Comparison of ENCODE assay signal across 25 cellular contexts in the genomic region with DNA sequence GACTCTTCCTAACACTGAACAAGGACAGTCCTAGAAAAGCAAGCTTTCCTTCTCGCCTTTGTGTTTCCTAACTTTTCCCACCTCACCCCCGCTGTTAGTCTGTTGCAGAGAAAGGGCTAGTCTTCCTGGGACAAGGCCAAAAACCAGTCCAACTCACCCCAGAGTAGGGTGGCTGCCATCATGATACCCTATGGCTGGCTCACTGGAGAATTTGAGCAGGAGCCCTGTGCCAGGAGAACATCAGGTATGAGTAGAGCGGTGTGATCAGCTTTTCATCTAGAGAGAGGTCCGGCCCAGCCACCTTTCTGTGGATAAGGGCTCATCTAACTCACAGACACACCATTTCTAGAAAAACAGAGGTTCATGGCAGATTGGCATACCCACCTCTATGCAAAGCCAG. TPM values are rescaled to one million over a fixed set of nuclear protein-coding genes. Genes with fewer than 3 reads are reported as not detected.
DNase-seq lines count a peak whose midpoint lies in the region; ATAC-seq, FAIRE-seq and TF ChIP-seq lines count a peak whose summit lies in the region.
"Had no signal": no experiment of that assay in that cellular context is flagged by ENCODE, and none has a peak within 500 bp of the region (broad histone marks: within the 10 kb centered on the region; RNA-seq: fewer than 3 reads in every experiment).

No MANE protein-coding gene starts in this region.

- peaks cover 76% of the 10 kb centered on the region for H3K4me1 Mint-ChIP-seq in stimulated activated naive CD8-positive, alpha-beta T cell treated with anti-CD3 and anti-CD28 coated beads, Interleukin-15, amount 100 ng/mL, for 72 hours

- peaks cover 31% of the 10 kb centered on the region for H3K4me1 ChIP-seq in hepatocyte (ENCODE audit: insufficient read depth)
- peaks cover 15 to 16% of the 10 kb centered on the region in 2 experiments for H3K4me1 ChIP-seq in trophoblast cell (ENCODE audit: control insufficient read depth in 1 of 2, insufficient read depth in 2 of 2, low read length in 2 of 2)
- H3K4me1 ChIP-seq in gastrocnemius medialis, result peaks cover 26 to 29% of the 10 kb centered on the region in 2 donors

- H4K12ac ChIP-seq in trophoblast cell (ENCODE audit: low read depth, low read length), result no peak overlapping the region

- H3K14ac ChIP-seq in trophoblast cell (ENCODE audit: low read length), result no peak overlapping the region

- H2AK5ac ChIP-seq in trophoblast cell (ENCODE audit: low read length), result peak overlapping the region; percentile 22

- H2BK12ac ChIP-seq in trophoblast cell (ENCODE audit: low read length), result no peak overlapping the region

- H3K4me3 Mint-ChIP-seq in stimulated activated naive CD8-positive, alpha-beta T cell treated with anti-CD3 and anti-CD28 coated beads, Interleukin-15, amount 100 ng/mL, for 72 hours, result no peak overlapping the region
- H3K4me3 Mint-ChIP-seq: immature natural killer cell had no signal

- H3K18ac ChIP-seq in trophoblast cell (ENCODE audit: low read length), result peak overlapping the region; percentile 20

- ATAC-seq in stimulated activated naive CD8-positive, alpha-beta T cell treated with anti-CD3 and anti-CD28 coated beads, Interleukin-15, amount 100 ng/mL, for 72 hours, result no peak
- no peak for ATAC-seq in gastrocnemius medialis
- ATAC-seq: heart left ventricle had no signal

- H3K9me3 Mint-ChIP-seq in stimulated activated naive CD8-positive, alpha-beta T cell treated with anti-CD3 and anti-CD28 coated beads, Interleukin-15, amount 100 ng/mL, for 72 hours, result no peaks in the 10 kb centered on the region
- H3K9me3 Mint-ChIP-seq: immature natural killer cell had no signal

- no peaks in the 10 kb centered on the region for H3K27me3 Mint-ChIP-seq in stimulated activated naive CD8-positive, alpha-beta T cell treated with anti-CD3 and anti-CD28 coated beads, Interleukin-15, amount 100 ng/mL, for 72 hours
- H3K27me3 Mint-ChIP-seq: progenitor cell of endocrine pancreas had no signal

- no peak overlapping the region for H2AFZ ChIP-seq in hepatocyte
- no peak overlapping the region for H2AFZ ChIP-seq in trophoblast cell (ENCODE audit: insufficient read depth, low read length, poor library complexity)

- no peak overlapping the region for H3K23ac ChIP-seq in trophoblast cell (ENCODE audit: low read length)

- in situ Hi-C loops in gastrocnemius medialis (cut with MboI; ENCODE audit: low sequenced_read_pairs in 4 of 4), result no loop called here

- no peak overlapping the region for H2BK5ac ChIP-seq in trophoblast cell (ENCODE audit: low read depth, low read length, poor library complexity)

- no peak for TF ChIP-seq CTCF in hepatocyte (IDR thresholded peaks at IDR 0.05; ENCODE audit: poor library complexity)
- TF ChIP-seq CTCF in gastrocnemius medialis (IDR thresholded peaks at IDR 0.05 in 4 of 5, conservative IDR thresholded peaks at IDR 0.05 in 1 of 5), result no peak

- peaks cover 12% of the 10 kb centered on the region for H3K79me1 ChIP-seq in trophoblast cell (ENCODE audit: low read length)

- H3K36me3 ChIP-seq in hepatocyte (replicated peaks; ENCODE audit: insufficient read depth, low read depth), result no peaks in the 10 kb centered on the region
- no peaks in the 10 kb centered on the region for H3K36me3 ChIP-seq in trophoblast cell (ENCODE audit: control insufficient read depth in 1 of 2, insufficient read depth in 2 of 2, low read length in 2 of 2)
- no peaks in the 10 kb centered on the region for H3K36me3 ChIP-seq in gastrocnemius medialis
- H3K36me3 ChIP-seq: BE2C, heart left ventricle, thoracic aorta had no signal

- H3K4ac ChIP-seq in trophoblast cell (ENCODE audit: low read depth, low read length), result no peak overlapping the region

- H3K4me2 ChIP-seq in hepatocyte, result no peak overlapping the region
- no peak overlapping the region for H3K4me2 ChIP-seq in trophoblast cell (ENCODE audit: low read length)

- no peak overlapping the region for H4K8ac ChIP-seq in trophoblast cell (ENCODE audit: low read depth, low read length)

- H3K27me3 ChIP-seq in hepatocyte (no peaks in the 10 kb centered on the region), trophoblast cell (ENCODE audit: insufficient read depth, low read length) (no peaks in the 10 kb centered on the region), gastrocnemius medialis (no peaks in the 10 kb centered on the region)
- H3K27me3 ChIP-seq: BE2C, heart left ventricle had no signal

- no peaks in the 10 kb centered on the region for H3K9me3 ChIP-seq in hepatocyte (ENCODE audit: low read depth)
- H3K9me3 ChIP-seq in trophoblast cell (ENCODE audit: insufficient read depth, low read depth, low read length), result no peaks in the 10 kb centered on the region
- no peaks in the 10 kb centered on the region for H3K9me3 ChIP-seq in gastrocnemius medialis
- H3K9me3 ChIP-seq: BE2C, thoracic aorta had no signal

- H3K9me2 ChIP-seq in hepatocyte (replicated peaks; ENCODE audit: insufficient read depth), result no peaks in the 10 kb centered on the region

- no peak overlapping the region for H3K9ac ChIP-seq in trophoblast cell (ENCODE audit: low read length)

- H3K27ac ChIP-seq in hepatocyte (peak overlapping the region; percentile 55), trophoblast cell (ENCODE audit: low read depth, low read length) (no peak overlapping the region), gastrocnemius medialis (peak overlapping the region in 2 of 4 donors; percentile 29 to 64)
- H3K27ac ChIP-seq: 22Rv1 had no signal

- no peak for TF ChIP-seq POLR2A in gastrocnemius medialis (IDR thresholded peaks at IDR 0.05)

- H3K27ac Mint-ChIP-seq in stimulated activated naive CD8-positive, alpha-beta T cell treated with anti-CD3 and anti-CD28 coated beads, Interleukin-15, amount 100 ng/mL, for 72 hours, result no peak overlapping the region
- H3K27ac Mint-ChIP-seq: progenitor cell of endocrine pancreas had no signal

- intact Hi-C loops in gastrocnemius medialis (cut with DNase I; ENCODE audit: low total_unique reads), result no loop called here

- H3K4me3 ChIP-seq in hepatocyte (no peak overlapping the region), trophoblast cell (ENCODE audit: low read depth, low read length) (no peak overlapping the region), gastrocnemius medialis (no peak overlapping the region)
- H3K4me3 ChIP-seq: heart left ventricle, thoracic aorta had no signal

- H3K79me2 ChIP-seq in hepatocyte, result peaks cover 23% of the 10 kb centered on the region
- H3K79me2 ChIP-seq in trophoblast cell (ENCODE audit: control insufficient read depth, insufficient read depth, low read length, poor library complexity), result peaks cover 3% of the 10 kb centered on the region

- no peak overlapping the region for H2BK120ac ChIP-seq in trophoblast cell (ENCODE audit: insufficient read depth, low read length, poor library complexity)

- DNase-seq in DMS79 treated with DMSO at 0.1 percent for 48 hours (lab: John Stamatoyannopoulos, UW) (peak; percentile 89), DMS79 (lab: John Stamatoyannopoulos, UW) (no peak), hepatocyte (ENCODE audit: low spot score) (no peak), trophoblast cell (no peak), urothelium cell line (ENCODE audit: low spot score) (no peak), gastrocnemius medialis (no peak)
- DNase-seq in activated CD4-positive, alpha-beta T cell treated with anti-CD3 and anti-CD28 coated beads, Interleukin-2, amount 50 U/mL, for 48 hours, result no peak
- DNase-seq in stimulated activated naive CD8-positive, alpha-beta T cell treated with anti-CD3 and anti-CD28 coated beads, Interleukin-15, amount 100 ng/mL, for 72 hours, result no peak
- DNase-seq: activated CD4-positive, alpha-beta T cell treated with anti-CD3 and anti-CD28 coated beads for 4 hours; activated gamma-delta T cell; amniotic stem cell; BE2C; caudate nucleus; effector CD4-positive, alpha-beta T cell; immature natural killer cell; NCI-H1092 treated with DMSO at 0.1 percent for 48 hours; NCI-H526; stimulated activated CD4-positive, alpha-beta T cell treated with anti-CD3 and anti-CD28 coated beads, Interleukin-12 subunit alpha, Interleukin-12 subunit beta, amount 100 ng/mL, for 4 hours; stimulated activated CD8-positive, alpha-beta memory T cell treated with anti-CD3 and anti-CD28 coated beads, Interleukin-4, amount 100 ng/mL, for 48 hours had no signal

- FAIRE-seq in urothelium cell line (lab: Jason Lieb, UNC), result peak; percentile 52
- FAIRE-seq: D721Med, H54 had no signal

- 94% methylated on average over 4 of the region's 4 CpGs for WGBS in hepatocyte (ENCODE audit: low lambda C conversion rate, missing lambda C conversion rate)
- WGBS in trophoblast cell (ENCODE audit: extremely low coverage, insufficient coverage, insufficient read length), result no CpG with 5 or more reads among the region's 4 CpGs

- no peaks in the 10 kb centered on the region for H4K20me1 ChIP-seq in hepatocyte (ENCODE audit: insufficient read depth, poor library complexity, severe bottlenecking)

- no peak overlapping the region for H4K91ac ChIP-seq in trophoblast cell (ENCODE audit: low read depth, low read length)

RNA-seq across cellular contexts. Expression of a gene that starts 16.7 kb away (rescaled TPM):
- total RNA-seq in hepatocyte (101 and 111 TPM in 2 replicates), gastrocnemius medialis (100 to 1,000 TPM in 3 of 4 donors, 10 to 100 TPM in 1; 60.2 to 196 (median 125) TPM)
- 345 and 404 TPM in 2 replicates for polyA plus RNA-seq in hepatocyte
- polyA plus RNA-seq in trophoblast cell (2013), result 487 and 493 TPM in 2 replicates
